ENCODE assay signal across 8 cellular contexts in genomic region chr17:50087246-50087911, GRCh38.
DNase-seq lines count a peak whose midpoint lies in the region; ATAC-seq lines count a peak whose summit lies in the region.

No MANE protein-coding gene starts in this region.

- ATAC-seq in HG02798 (IDR thresholded peaks at IDR 0.05; ENCODE audit: poor library complexity, unreplicated experiment), result peak; percentile 74

- DNase-seq in DMS53 treated with DMSO at 0.1 percent for 48 hours (lab: John Stamatoyannopoulos, UW; ENCODE audit: unreplicated experiment) (peak; percentile 61), NCI-H748 (lab: John Stamatoyannopoulos, UW; ENCODE audit: unreplicated experiment) (peak; percentile 70), ecto neural progenitor cell (ENCODE audit: low spot score) (peak; percentile 92), midbrain (lab: John Stamatoyannopoulos, UW) (peak; percentile 30), middle frontal gyrus (ENCODE audit: extremely low spot score, low spot score) (no peak)
- DNase-seq in activated CD4-positive, alpha-beta T cell treated with anti-CD3 and anti-CD28 coated beads, Interleukin-2, amount 50 U/mL, for 48 hours, result peak; percentile 81 to 84
- peak; percentile 44 to 61 for DNase-seq in stimulated activated CD8-positive, alpha-beta memory T cell treated with anti-CD3 and anti-CD28 coated beads, Interleukin-7, amount 100 ng/mL, for 1 hour (ENCODE audit: low read depth in 2 of 2)
